10 cellular contexts compared by ENCODE assay signal in the genomic region with DNA sequence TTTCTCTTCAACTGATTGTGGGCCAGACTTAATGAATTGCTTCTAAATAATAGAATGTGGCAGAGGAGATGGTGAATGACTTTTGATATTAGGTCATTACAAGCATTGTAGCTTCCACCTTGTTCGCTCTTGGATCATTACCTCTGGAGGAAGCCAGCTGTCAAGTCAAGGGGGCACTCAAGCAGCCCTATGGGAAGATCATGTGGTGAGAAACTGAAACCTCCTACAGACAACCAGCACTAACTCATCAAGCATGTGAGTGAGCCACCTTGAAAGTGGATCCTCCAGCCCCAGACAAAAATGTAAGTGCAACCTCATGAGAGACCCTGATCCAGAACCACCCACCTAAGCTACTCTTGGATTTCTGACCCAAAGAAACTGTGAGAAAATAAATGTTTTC.
DNase-seq lines count a peak whose midpoint lies in the region; ATAC-seq lines count a peak whose summit lies in the region.
"Had no signal": no experiment of that assay in that cellular context is flagged by ENCODE, and none has a peak within 500 bp of the region (broad histone marks: within the 10 kb centered on the region; RNA-seq: fewer than 3 reads in every experiment).

No MANE protein-coding gene starts in this region.

- H2AFZ ChIP-seq in GM23248, result no peak overlapping the region

- ATAC-seq in GM18502 (IDR thresholded peaks at IDR 0.05; ENCODE audit: poor library complexity, unreplicated experiment), result peak; percentile 88
- ATAC-seq in GM19463 (IDR thresholded peaks at IDR 0.05; ENCODE audit: unreplicated experiment), result peak; percentile 98
- peak; percentile 80 for ATAC-seq in HG02798 (IDR thresholded peaks at IDR 0.05; ENCODE audit: poor library complexity, unreplicated experiment)
- ATAC-seq in HG03565 (IDR thresholded peaks at IDR 0.05; ENCODE audit: unreplicated experiment), result peak; percentile 94

- H3K27me3 ChIP-seq in GM23248 (replicated peaks; ENCODE audit: insufficient read depth), result no peaks in the 10 kb centered on the region

- no peaks in the 10 kb centered on the region; the same call in 1 of the 2 replicates for H3F3A ChIP-seq in GM23248 (ENCODE audit: insufficient read depth)

- in situ Hi-C loops in GM23248 (cut with MboI), result no loop called here

- no peak overlapping the region for H3K27ac ChIP-seq in GM23248

- H4K20me1 ChIP-seq in GM23248 (ENCODE audit: insufficient read depth), result no peaks in the 10 kb centered on the region

- no peaks in the 10 kb centered on the region for H3K9me3 ChIP-seq in GM23248 (ENCODE audit: low read depth)

- peaks cover 11% of the 10 kb centered on the region; the same call in 1 of the 2 replicates for H3K4me1 ChIP-seq in GM23248 (ENCODE audit: insufficient read depth)

- no peaks in the 10 kb centered on the region for H3K9me2 ChIP-seq in GM23248 (ENCODE audit: insufficient read depth)

- no peak overlapping the region for H3K9ac ChIP-seq in GM23248

- 77 to 94% methylated on average over 1 of the region's 1 CpG for WGBS in GM23248 (ENCODE audit: low coverage in 1 of 2, low lambda C conversion rate in 2 of 2, missing lambda C conversion rate in 2 of 2), 2 experiments

- H3K79me2 ChIP-seq in GM23248 (ENCODE audit: insufficient read depth), result no peaks in the 10 kb centered on the region

- no peaks in the 10 kb centered on the region for H3K36me3 ChIP-seq in GM23248 (ENCODE audit: low read depth)

- H3K4me3 ChIP-seq in GM23248, result no peak overlapping the region

- no peak overlapping the region for H3K4me2 ChIP-seq in GM23248 (ENCODE audit: unreplicated experiment)

- DNase-seq in GM23248 (no peak), SK-N-DZ (ENCODE audit: low spot score) (no peak), HPDE6-E6E7 (ENCODE audit: extremely low spot score) (no peak), SHP77 (lab: John Stamatoyannopoulos, UW) (no peak)
- DNase-seq: activated CD4-positive, alpha-beta T cell treated with anti-CD3 and anti-CD28 coated beads, Interleukin-2, amount 50 U/mL, for 48 hours; mesenchymal stem cell had no signal
